In genomic region chr6:117929501-117929900, GRCh38 we compare ENCODE assay signal across 35 cellular contexts. TPM values are rescaled to one million over a fixed set of nuclear protein-coding genes. Genes with fewer than 3 reads are reported as not detected.
"Had no signal": no experiment of that assay in that cellular context is flagged by ENCODE, and none has a peak within 500 bp of the region (broad histone marks: within the 10 kb centered on the region; RNA-seq: fewer than 3 reads in every experiment).

No MANE protein-coding gene starts in this region.

- H3K27ac Mint-ChIP-seq: T-cell, T-helper 17 cell had no signal

- ATAC-seq: Panc1, Right ventricle myocardium inferior, SK-N-SH treated with all-trans-retinoic acid at 6 μM for 48 hours, T-cell, T-helper 17 cell had no signal

- H3K36me3 Mint-ChIP-seq: T-cell had no signal

- H2AFZ ChIP-seq: PC-9 had no signal

- H3K27me3 Mint-ChIP-seq: T-helper 17 cell had no signal

- H3K9me3 ChIP-seq: SJCRH30 had no signal

- H3K4me1 ChIP-seq: SJCRH30 had no signal

- H3K4me3 Mint-ChIP-seq: T-cell, T-helper 17 cell had no signal

- H3K27ac ChIP-seq: PC-9, RWPE1, SJCRH30, SK-N-MC had no signal

- H3K36me3 ChIP-seq: SJCRH30 had no signal

- H3K4me3 ChIP-seq: PC-9, SJCRH30, SK-N-MC had no signal

- DNase-seq: Karpas-422, NCI-H1092, NCI-H1105, NCI-H1417, NCI-H1436, NCI-H146, NCI-H1694, NCI-H187, NCI-H1930, NCI-H2029 treated with DMSO at 0.1 percent for 48 hours, NCI-H2081 treated with DMSO at 0.1 percent for 48 hours, NCI-H2107, NCI-H2171, NCI-H226, NCI-H446 treated with DMSO at 0.1 percent for 48 hours, NCI-H510A, NCI-H524, NCI-H526, NCI-H69, NCI-H748 treated with DMSO at 0.1 percent for 48 hours, NCI-H82, PC-9, SHP77, SIG-M5, SJCRH30, T-cell, T-helper 17 cell had no signal

- H3K4me2 ChIP-seq: PC-9 had no signal

- H3K27me3 ChIP-seq: SJCRH30 had no signal

- H3K4me1 Mint-ChIP-seq: T-cell, T-helper 17 cell had no signal

RNA-seq across cellular contexts. Expression of gene SLC35F1, which starts 22.4 kb away (rescaled TPM):
- total RNA-seq: LHCN-M2; MCF 10A; PC-9; T-cell; T-helper 1 cell treated with Interleukin-12 subunit alpha and Interleukin-12 subunit beta and Interleukin-4 antibody, amounts not matched to agents 30 ng/mL and 1 ng/mL, for 36 hours; T-helper 17 cell had no signal
